ENCODE assay signal across 8 cellular contexts in the genomic region with DNA sequence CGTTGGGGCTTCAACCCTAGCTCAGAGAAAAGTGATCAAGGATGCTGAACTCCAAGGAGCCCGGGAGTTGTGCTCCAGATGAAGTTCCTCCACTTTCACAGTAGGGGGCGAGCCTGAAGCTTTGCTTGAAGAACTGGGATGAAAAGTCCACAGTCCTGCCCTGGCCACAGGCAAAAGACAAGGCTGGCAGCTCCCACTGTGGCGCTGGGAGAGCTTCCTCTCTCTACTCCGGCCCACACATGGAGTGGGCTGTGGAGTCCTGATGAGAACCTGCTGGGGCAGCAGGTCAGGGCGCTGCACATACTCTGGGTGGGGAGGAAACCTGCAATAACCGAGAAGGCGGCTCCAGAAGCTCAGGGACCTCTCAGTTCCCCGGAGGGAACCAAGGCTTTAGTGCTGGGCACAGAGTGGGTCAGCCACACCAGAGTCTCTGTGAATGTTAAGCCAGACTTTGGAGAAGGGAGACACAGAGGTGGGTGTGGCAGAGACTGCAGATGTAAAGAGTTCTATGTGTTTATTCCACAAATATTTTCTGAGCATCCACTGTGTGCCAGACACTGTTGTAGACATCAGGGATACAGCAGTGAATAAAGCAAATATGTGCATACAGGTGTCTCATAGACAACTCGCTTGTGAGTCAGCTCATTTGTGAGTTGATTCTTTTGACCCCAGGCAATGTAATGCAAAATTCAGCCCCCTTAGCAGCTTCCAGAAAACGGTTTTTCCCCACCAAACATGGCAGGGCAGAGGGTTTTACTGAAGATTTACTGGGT. TPM values are rescaled to one million over a fixed set of nuclear protein-coding genes. Genes with fewer than 3 reads are reported as not detected.
DNase-seq lines count a peak whose midpoint lies in the region; ATAC-seq and TF ChIP-seq lines count a peak whose summit lies in the region.

No MANE protein-coding gene starts in this region.

- no peak overlapping the region for H3K27ac ChIP-seq in osteoblast (ENCODE audit: low read depth, low read length)

- peak overlapping the region; percentile 66 for H2AFZ ChIP-seq in osteoblast (ENCODE audit: low read length)

- H3K4me3 ChIP-seq in osteoblast (ENCODE audit: insufficient read depth, low read length) = no peak overlapping the region

- DNase-seq in A172 (ENCODE audit: low spot score) = peak; percentile 65
- DNase-seq in DMS79 treated with DMSO at 0.1 percent for 48 hours (lab: John Stamatoyannopoulos, UW) = peak; percentile 25
- peak; percentile 49 for DNase-seq in NCI-H146 treated with DMSO at 0.1 percent for 48 hours (lab: John Stamatoyannopoulos, UW; ENCODE audit: unreplicated experiment)
- peak; percentile 30 for DNase-seq in activated CD8-positive, alpha-beta T cell treated with anti-CD3 and anti-CD28 coated beads for 36 hours
- DNase-seq in glomerular visceral epithelial cell (ENCODE audit: extremely low spot score) = peak; percentile 77
- peak; percentile 90 for DNase-seq in osteoblast (ENCODE audit: insufficient read length, low spot score, missing footprints)

- no peak overlapping the region for H3K4me2 ChIP-seq in osteoblast (ENCODE audit: insufficient read depth, low read length)

- CTCF ChIA-PET in activated CD8-positive, alpha-beta T cell treated with anti-CD3 and anti-CD28 coated beads for 36 hours (lab: Charles Lee) = interaction anchor here (0.6 to 4.9 kb wide), 30 partner anchors 9 to 714 kb away, joined by 3 to 40 read pairs (median 3); a partner anchor contains a TSS

- peaks cover 6% of the 10 kb centered on the region for H3K27me3 Mint-ChIP-seq in activated CD8-positive, alpha-beta T cell treated with anti-CD3 and anti-CD28 coated beads for 36 hours

- H3K36me3 ChIP-seq in osteoblast (ENCODE audit: insufficient read depth, low read length) = no peaks in the 10 kb centered on the region

- no peak overlapping the region for H3K4me3 Mint-ChIP-seq in activated CD8-positive, alpha-beta T cell treated with anti-CD3 and anti-CD28 coated beads for 36 hours

- peaks cover 28% of the 10 kb centered on the region for H3K4me1 Mint-ChIP-seq in activated CD8-positive, alpha-beta T cell treated with anti-CD3 and anti-CD28 coated beads for 36 hours (ENCODE audit: low read depth)

- H3K79me2 ChIP-seq in osteoblast (ENCODE audit: insufficient read depth, low read length) = no peaks in the 10 kb centered on the region

- no peak for ATAC-seq in activated CD8-positive, alpha-beta T cell treated with anti-CD3 and anti-CD28 coated beads for 36 hours
- ATAC-seq in GM21447 (IDR thresholded peaks at IDR 0.05; ENCODE audit: unreplicated experiment) (no peak), GM18520 (IDR thresholded peaks at IDR 0.05; ENCODE audit: unreplicated experiment) (no peak)

- no peaks in the 10 kb centered on the region for H3K9me3 Mint-ChIP-seq in activated CD8-positive, alpha-beta T cell treated with anti-CD3 and anti-CD28 coated beads for 36 hours

- H3K27ac Mint-ChIP-seq in activated CD8-positive, alpha-beta T cell treated with anti-CD3 and anti-CD28 coated beads for 36 hours = no peak overlapping the region

- peaks cover 39% of the 10 kb centered on the region for H3K4me1 ChIP-seq in osteoblast (ENCODE audit: insufficient read depth, low read length)

- POLR2A ChIA-PET in activated CD8-positive, alpha-beta T cell treated with anti-CD3 and anti-CD28 coated beads for 36 hours (lab: Charles Lee) = interaction anchor here (1.1 kb wide), 2 partner anchors 13 to 20 kb away, joined by 3 read pairs; no protein-coding TSS in a partner anchor

- peak; percentile 77 for TF ChIP-seq CTCF in activated CD8-positive, alpha-beta T cell treated with anti-CD3 and anti-CD28 coated beads for 36 hours (IDR thresholded peaks at IDR 0.05)
- peak; percentile 87 for TF ChIP-seq CTCF in osteoblast (IDR thresholded peaks at IDR 0.05; ENCODE audit: extremely low read depth, low read depth, low read length)

- intact Hi-C loops in activated CD8-positive, alpha-beta T cell treated with anti-CD3 and anti-CD28 coated beads for 36 hours (cut with micrococcal nuclease) = no loop called here

- H4K20me1 ChIP-seq in osteoblast (ENCODE audit: insufficient read depth, low read length) = no peaks in the 10 kb centered on the region

- no peaks in the 10 kb centered on the region for H3K9me3 ChIP-seq in osteoblast (ENCODE audit: low read depth, low read length)

- no peaks in the 10 kb centered on the region for H3K27me3 ChIP-seq in osteoblast (ENCODE audit: insufficient read depth, low read length)

- H3K36me3 Mint-ChIP-seq in activated CD8-positive, alpha-beta T cell treated with anti-CD3 and anti-CD28 coated beads for 36 hours (ENCODE audit: low read depth) = no peaks in the 10 kb centered on the region

RNA-seq across cellular contexts. Expression of a gene that starts 48.0 kb away (rescaled TPM):
- total RNA-seq in A172 (2014; rRNA removed; shearing (Covaris generic)) = 228 and 237 TPM in 2 replicates
- total RNA-seq in activated CD8-positive, alpha-beta T cell treated with anti-CD3 and anti-CD28 coated beads for 36 hours = 10 to 100 TPM; 54.6 to 59.2 TPM
- 63.1 and 105 TPM in 2 replicates for total RNA-seq in osteoblast

RNA-seq across cellular contexts. Expression of a gene that starts 59.9 kb away (rescaled TPM):
- 44.5 and 51.0 TPM in 2 replicates for total RNA-seq in A172 (2014; rRNA removed; shearing (Covaris generic))
- total RNA-seq in activated CD8-positive, alpha-beta T cell treated with anti-CD3 and anti-CD28 coated beads for 36 hours = 10 to 100 TPM; 19.1 to 19.3 TPM
- total RNA-seq in osteoblast = 24.8 and 27.9 TPM in 2 replicates

Comparison
In these comparisons a context has a peak if more than half of its experiments do, and no peak if none do; other contexts are left out.
1. DNase-seq: peak in every context shown above with its lines; median percentile 90 in osteoblast; 77 in glomerular visceral epithelial cell; 65 in A172; 49 in NCI-H146 treated with DMSO at 0.1 percent for 48 hours; 30 in activated CD8-positive, alpha-beta T cell treated with anti-CD3 and anti-CD28 coated beads for 36 hours; 25 in DMS79 treated with DMSO at 0.1 percent for 48 hours.